ENCODE assay signal across 17 cellular contexts in genomic region chr1:157270705-157271274, GRCh38.
DNase-seq lines count a peak whose midpoint lies in the region; ATAC-seq, FAIRE-seq and TF ChIP-seq lines count a peak whose summit lies in the region.
"Had no signal": no experiment of that assay in that cellular context is flagged by ENCODE, and none has a peak within 500 bp of the region (broad histone marks: within the 10 kb centered on the region; RNA-seq: fewer than 3 reads in every experiment).

No MANE protein-coding gene starts in this region.

- RAD21 ChIA-PET in GM12878 (lab: Charles Lee; ENCODE audit: unreplicated experiment), result no interaction called here

- 29% methylated on average over 4 of the region's 4 CpGs for WGBS in GM12878 (ENCODE audit: insufficient coverage, insufficient replicate concordance, low lambda C conversion rate, missing lambda C conversion rate)

- H3K9me3 Mint-ChIP-seq in Calu3 (ENCODE audit: low read depth, unreplicated experiment) (no peaks in the 10 kb centered on the region), WTC11 (no peaks in the 10 kb centered on the region)
- no peaks in the 10 kb centered on the region for H3K9me3 Mint-ChIP-seq in stimulated activated naive B cell treated with anti-CD40 and anti-IgM and Interleukin-4, amounts not matched to agents 10 μg/mL and 1 μg/mL and 100 μg/mL, for 72 hours

- CTCF ChIA-PET in Calu3 (lab: Charles Lee) (no interaction called here), GM12878 (lab: Yijun Ruan, JAX) (no interaction called here), WTC11 (lab: Charles Lee) (no interaction called here)

- no peak overlapping the region for H3K9ac ChIP-seq in GM12878 (ENCODE audit: control insufficient read depth, insufficient read depth, low read length)
- H3K9ac ChIP-seq: SK-N-SH had no signal

- H3K27ac ChIP-seq in GM12878 (ENCODE audit: control insufficient read depth, insufficient read depth), result no peak overlapping the region

- peaks cover 19% of the 10 kb centered on the region for H3K4me1 ChIP-seq in GM12878 (ENCODE audit: control insufficient read depth, insufficient read depth, low read length)

- BruUV-seq in Calu3 (replicated peaks; lab: Mats Ljungman, UMichigan) (no TSS peak), GM12878 (replicated peaks; lab: Mats Ljungman, UMichigan) (no TSS peak)

- no peaks in the 10 kb centered on the region for H3K27me3 Mint-ChIP-seq in Calu3 (ENCODE audit: unreplicated experiment)
- no peaks in the 10 kb centered on the region for H3K27me3 Mint-ChIP-seq in stimulated activated naive B cell treated with anti-CD40 and anti-IgM and Interleukin-4, amounts not matched to agents 10 μg/mL and 1 μg/mL and 100 μg/mL, for 72 hours
- H3K27me3 Mint-ChIP-seq in WTC11 (ENCODE audit: low read depth), result peaks cover 2% of the 10 kb centered on the region

- no peaks in the 10 kb centered on the region for H4K20me1 ChIP-seq in GM12878 (ENCODE audit: control insufficient read depth, insufficient read depth)

- no peak for TF ChIP-seq EP300 in GM12878 (IDR thresholded peaks at IDR 0.05; ENCODE audit: borderline replicate concordance in 1 of 2, control insufficient read depth in 1 of 2, low read depth in 2 of 2, low read length in 2 of 2)

- H3K79me2 ChIP-seq in GM12878 (ENCODE audit: control insufficient read depth, insufficient read depth, low read length), result no peaks in the 10 kb centered on the region

- no peak for TF ChIP-seq RAD21 in GM12878 (IDR thresholded peaks at IDR 0.05; ENCODE audit: insufficient read depth, low read depth, low read length)

- H3K27ac Mint-ChIP-seq in Calu3 (ENCODE audit: unreplicated experiment), result no peak overlapping the region
- peak overlapping the region; percentile 20 for H3K27ac Mint-ChIP-seq in stimulated activated naive B cell treated with anti-CD40 and anti-IgM and Interleukin-4, amounts not matched to agents 10 μg/mL and 1 μg/mL and 100 μg/mL, for 72 hours
- H3K27ac Mint-ChIP-seq in WTC11, result no peak overlapping the region

- H3K36me3 Mint-ChIP-seq in Calu3 (ENCODE audit: insufficient read depth, unreplicated experiment), result no peaks in the 10 kb centered on the region
- H3K36me3 Mint-ChIP-seq in stimulated activated naive B cell treated with anti-CD40 and anti-IgM and Interleukin-4, amounts not matched to agents 10 μg/mL and 1 μg/mL and 100 μg/mL, for 72 hours, result no peaks in the 10 kb centered on the region
- no peaks in the 10 kb centered on the region for H3K36me3 Mint-ChIP-seq in WTC11

- intact Hi-C loops in Calu3 (cut with micrococcal nuclease; ENCODE audit: unreplicated experiment) (no loop called here), GM12878 (cut with micrococcal nuclease; ENCODE audit: unreplicated experiment) (no loop called here)

- ATAC-seq in GM12878 (peak; percentile 21), WTC11 (no peak), HG03045 (IDR thresholded peaks at IDR 0.05; ENCODE audit: unreplicated experiment) (no peak)
- peak; percentile 24 to 47 for ATAC-seq in stimulated activated naive B cell treated with anti-CD40 and anti-IgM and Interleukin-4, amounts not matched to agents 10 μg/mL and 1 μg/mL and 100 μg/mL, for 72 hours (replicated peaks)

- H3K4me1 Mint-ChIP-seq in Calu3 (ENCODE audit: low read depth, unreplicated experiment), result peaks cover 9% of the 10 kb centered on the region
- H3K4me1 Mint-ChIP-seq in stimulated activated naive B cell treated with anti-CD40 and anti-IgM and Interleukin-4, amounts not matched to agents 10 μg/mL and 1 μg/mL and 100 μg/mL, for 72 hours, result peaks cover 22 to 42% of the 10 kb centered on the region in 2 donors
- H3K4me1 Mint-ChIP-seq in WTC11, result no peaks in the 10 kb centered on the region

- DNase-seq in Calu3 (peak; percentile 34), NAMALWA (ENCODE audit: low spot score) (peak; percentile 10), GM12878 (ENCODE audit: low read depth, low spot score) (no peak), RCC 7860 (ENCODE audit: low spot score) (no peak), WTC11 (ENCODE audit: low spot score) (no peak)
- no peak for DNase-seq in stimulated activated naive B cell treated with anti-CD40 and anti-IgM and Interleukin-4, amounts not matched to agents 10 μg/mL and 1 μg/mL and 100 μg/mL, for 72 hours
- DNase-seq: DMS153, EL, HCEC 1CT, KG1, NCI-H1092, NCI-H2029, NCI-H526 treated with DMSO at 0.1 percent for 48 hours, Right ventricle myocardium superior, SK-N-SH, T-helper 1 cell had no signal

- TF ChIP-seq POLR2A in GM12878 (IDR thresholded peaks at IDR 0.05; ENCODE audit: low read depth, low read length), result no peak

- no peak for TF ChIP-seq CTCF in Calu3 (IDR thresholded peaks at IDR 0.05; ENCODE audit: unreplicated experiment)
- no peak for TF ChIP-seq CTCF in GM12878 (IDR thresholded peaks at IDR 0.05 in 2 of 3, conservative IDR thresholded peaks at IDR 0.05 in 1 of 3; ENCODE audit: control insufficient read depth in 2 of 3, extremely low read depth in 1 of 3, insufficient read depth in 1 of 3, low read depth in 3 of 3, low read length in 3 of 3)
- no peak for TF ChIP-seq CTCF in WTC11 (IDR thresholded peaks at IDR 0.05)

- H3K36me3 ChIP-seq in GM12878 (ENCODE audit: control insufficient read depth in 2 of 2, insufficient read depth in 2 of 2, low read length in 1 of 2), result no peaks in the 10 kb centered on the region

- no peak overlapping the region for H2AFZ ChIP-seq in GM12878 (ENCODE audit: control insufficient read depth, low read depth, low read length)

- no peak overlapping the region for H3K4me3 ChIP-seq in GM12878

- in situ Hi-C loops in GM12878 (cut with MboI), result no loop called here

- no peaks in the 10 kb centered on the region for H3K9me3 ChIP-seq in GM12878 (replicated peaks; ENCODE audit: control insufficient read depth, insufficient read depth, low read length)
- H3K9me3 ChIP-seq: SK-N-SH had no signal

- POLR2A ChIA-PET in GM12878 (lab: Charles Lee) (no interaction called here), WTC11 (lab: Charles Lee) (no interaction called here)

- H3K4me2 ChIP-seq in GM12878 (ENCODE audit: control insufficient read depth, insufficient read depth), result no peak overlapping the region
- H3K4me2 ChIP-seq: SK-N-SH had no signal

- no peak for FAIRE-seq in GM12878 (lab: Jason Lieb, UNC)
- FAIRE-seq in RCC 7860 (lab: Jason Lieb, UNC), result no peak

- no peaks in the 10 kb centered on the region; a peak in 1 of 4 replicates for H3K27me3 ChIP-seq in GM12878 (replicated peaks in 1 of 2; ENCODE audit: control insufficient read depth in 2 of 2, insufficient read depth in 2 of 2, low read length in 1 of 2)

- SMC1A ChIA-PET in GM12878 (lab: Charles Lee; ENCODE audit: uncharacterized antibody, unreplicated experiment), result interaction anchor here (1.4 to 2.7 kb wide), 4 partner anchors 9 to 40 kb away, joined by 3 to 9 read pairs (median 6); no protein-coding TSS in a partner anchor

- no peak overlapping the region for H3K4me3 Mint-ChIP-seq in Calu3 (ENCODE audit: low read depth, unreplicated experiment)
- no peak overlapping the region for H3K4me3 Mint-ChIP-seq in stimulated activated naive B cell treated with anti-CD40 and anti-IgM and Interleukin-4, amounts not matched to agents 10 μg/mL and 1 μg/mL and 100 μg/mL, for 72 hours
- H3K4me3 Mint-ChIP-seq in WTC11, result no peak overlapping the region

TF ChIP-seq in GM12878, 131 proteins besides CTCF, POLR2A, EP300 and RAD21:
- no peak for TF ChIP-seq ZNF622 (IDR thresholded peaks at IDR 0.05)
- TF ChIP-seq PAX5 (IDR thresholded peaks at IDR 0.05; ENCODE audit: borderline replicate concordance, low read depth, low read length), result 0 out of 2 replicates have a peak, but pooled peaks have one; percentile 36
- TF ChIP-seq DPF2 (IDR thresholded peaks at IDR 0.05), result peak; percentile 36; the same call in 1 of the 2 replicates
- TF ChIP-seq IKZF1 (conservative IDR thresholded peaks at IDR 0.05), result peak; percentile 58
- peak; percentile 55 to 56; a peak in 3 of 4 replicates for TF ChIP-seq IKZF2 (IDR thresholded peaks at IDR 0.05)
- TF ChIP-seq SPI1 (IDR thresholded peaks at IDR 0.05; ENCODE audit: borderline replicate concordance, insufficient read depth, low read depth, low read length), result peak; percentile 56; the same call in 1 of the 2 replicates
TF ChIP-seq in GM12878: peak in this region for 5.

TF ChIP-seq in WTC11, 78 proteins besides CTCF, POLR2A, EP300 and RAD21 (continues in another document):
- no peak for TF ChIP-seq KAT7 (CRISPR knock-in tag; IDR thresholded peaks at IDR 0.05; ENCODE audit: borderline replicate concordance)
- no peak for TF ChIP-seq E2F5 (CRISPR knock-in tag; IDR thresholded peaks at IDR 0.05)
- TF ChIP-seq ETV6 (CRISPR knock-in tag; IDR thresholded peaks at IDR 0.05), result no peak
- no peak for TF ChIP-seq NR3C1 (CRISPR knock-in tag; conservative IDR thresholded peaks at IDR 0.05; ENCODE audit: low read depth)
- TF ChIP-seq GABPB1 (CRISPR knock-in tag; IDR thresholded peaks at IDR 0.05), result no peak
- no peak for TF ChIP-seq OVOL2 (CRISPR knock-in tag; IDR thresholded peaks at IDR 0.05; ENCODE audit: borderline replicate concordance)
- no peak for TF ChIP-seq SP1 (CRISPR knock-in tag; conservative IDR thresholded peaks at IDR 0.05)
- TF ChIP-seq MXD4 (CRISPR knock-in tag; IDR thresholded peaks at IDR 0.05; ENCODE audit: borderline replicate concordance), result no peak

Comparison
In these comparisons a context has a peak if more than half of its experiments do, and no peak if none do; other contexts are left out.
1. DNase-seq: peak in Calu3 (single experiment) and NAMALWA (single experiment); none in GM12878 (single experiment), stimulated activated naive B cell treated with anti-CD40 and anti-IgM and Interleukin-4, amounts not matched to agents 10 μg/mL and 1 μg/mL and 100 μg/mL, for 72 hours (single experiment), RCC 7860 (single experiment) and WTC11 (single experiment).
2. ATAC-seq: peak in GM12878 (single experiment) and stimulated activated naive B cell treated with anti-CD40 and anti-IgM and Interleukin-4, amounts not matched to agents 10 μg/mL and 1 μg/mL and 100 μg/mL, for 72 hours (2 of 2); none in WTC11 (single experiment) and HG03045 (single experiment).